31 cellular contexts compared by ENCODE assay signal in the genomic region with DNA sequence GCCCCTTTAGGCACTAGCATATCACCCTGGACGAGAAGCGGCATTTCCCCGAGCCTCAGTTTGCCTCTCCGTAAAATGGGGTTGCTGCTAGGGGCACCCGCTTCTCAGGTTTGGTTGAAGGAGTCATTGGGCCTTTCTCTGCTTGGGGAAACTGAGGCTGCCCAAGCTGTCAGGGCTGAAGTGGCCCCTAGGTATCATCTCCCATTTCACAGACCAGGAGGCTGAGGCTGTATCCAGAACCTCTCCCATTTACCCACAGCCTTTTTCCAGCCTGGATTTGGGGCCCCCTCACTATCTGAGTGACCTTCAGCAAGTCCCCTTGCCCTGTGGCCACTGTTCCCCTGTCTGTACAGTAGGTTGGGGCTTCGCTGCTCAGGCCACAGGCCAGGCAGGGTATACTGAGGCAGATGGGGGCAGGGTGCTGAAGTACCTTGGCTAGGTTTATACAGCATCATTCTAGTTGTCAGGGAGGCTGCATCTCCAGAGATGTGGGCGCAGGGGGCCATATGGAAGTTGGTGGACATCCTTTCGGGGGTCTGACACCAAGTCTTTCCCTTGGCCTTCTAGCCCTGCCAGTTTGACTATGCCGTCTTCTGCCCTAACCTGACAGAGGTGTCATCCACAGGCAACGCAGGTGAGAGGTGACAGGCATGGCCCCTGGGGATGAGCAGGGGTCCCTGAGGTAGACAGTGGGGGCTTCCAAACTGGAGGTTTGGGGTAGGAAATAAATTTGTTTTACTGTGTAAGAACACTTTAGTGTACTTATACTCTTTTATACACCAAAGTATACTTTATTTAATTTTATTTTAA. TPM values are rescaled to one million over a fixed set of nuclear protein-coding genes. Genes with fewer than 3 reads are reported as not detected.
DNase-seq lines count a peak whose midpoint lies in the region; ATAC-seq, FAIRE-seq and TF ChIP-seq lines count a peak whose summit lies in the region.
"Had no signal": no experiment of that assay in that cellular context is flagged by ENCODE, and none has a peak within 500 bp of the region (broad histone marks: within the 10 kb centered on the region; RNA-seq: fewer than 3 reads in every experiment).

No MANE protein-coding gene starts in this region.

- no peak for TF ChIP-seq POLR2A in H1 (IDR thresholded peaks at IDR 0.05; ENCODE audit: control extremely low read depth in 1 of 2, low read depth in 2 of 2, low read length in 2 of 2)

- H3K27ac ChIP-seq in BLaER1 (peak overlapping the region; percentile 49; the same call in 1 of the 2 replicates), HUES6 (ENCODE audit: low read depth, low read length) (no peak overlapping the region), H1 (ENCODE audit: low read depth, low read length) (no peak overlapping the region), neural progenitor cell (no peak overlapping the region)
- H3K27ac ChIP-seq: colonic mucosa, left lung had no signal

- H4K8ac ChIP-seq in H1 (ENCODE audit: extremely low read depth, insufficient read depth, low read length) = no peak overlapping the region

- peaks cover 7% of the 10 kb centered on the region for H3F3A ChIP-seq in neural progenitor cell (ENCODE audit: low read depth)

- no peaks in the 10 kb centered on the region for H3K27me3 ChIP-seq in BLaER1
- no peaks in the 10 kb centered on the region for H3K27me3 ChIP-seq in HUES6 (ENCODE audit: control insufficient read depth, insufficient read depth, low read length)
- no peaks in the 10 kb centered on the region for H3K27me3 ChIP-seq in H1 (replicated peaks in 1 of 4; ENCODE audit: control insufficient read depth in 3 of 4, extremely low read depth in 1 of 4, insufficient read depth in 3 of 4, low read length in 3 of 4)
- H3K27me3 ChIP-seq in neural progenitor cell = no peaks in the 10 kb centered on the region
- H3K27me3 ChIP-seq: colonic mucosa, esophagus muscularis mucosa, left lung, upper lobe of left lung had no signal

- H2BK5ac ChIP-seq in H1 (ENCODE audit: low read depth, low read length) = no peak overlapping the region

- peak overlapping the region; percentile 71 for H3K4me2 ChIP-seq in BLaER1
- peak overlapping the region; percentile 33 to 71; a peak in 2 of 4 replicates for H3K4me2 ChIP-seq in H1 (ENCODE audit: insufficient read depth in 1 of 2, low read depth in 2 of 2, low read length in 2 of 2)
- H3K4me2 ChIP-seq in neural progenitor cell = peak overlapping the region; percentile 60

- no peak overlapping the region for H3K14ac ChIP-seq in H1 (ENCODE audit: insufficient read length)

- H3K79me1 ChIP-seq in H1 (ENCODE audit: low read depth, low read length) = 0 out of 2 replicates have a peak, but pooled peaks cover 2% of the 10 kb centered on the region

- DNase-seq in H1 (ENCODE audit: low read depth in 1 of 2, low spot score in 2 of 2) (no peak), neural progenitor cell (ENCODE audit: low spot score) (no peak), NCI-H1417 (lab: John Stamatoyannopoulos, UW) (no peak), GOT3 (lab: John Stamatoyannopoulos, UW) (no peak)
- no peak for DNase-seq in activated naive CD8-positive, alpha-beta T cell treated with anti-CD3 and anti-CD28 coated beads, Interleukin-2, amount 50 U/mL, for 24 hours
- DNase-seq: ACHN; activated naive CD4-positive, alpha-beta T cell treated with Interleukin-2 at 50 U/mL for 16 hours; activated T-cell treated with anti-CD3 and anti-CD28 coated beads, Interleukin-2, amount 50 U/mL, for 24 hours; amniotic stem cell; effector memory CD8-positive, alpha-beta T cell; foreskin melanocyte; hypothalamus; naive B cell; NCI-H1105 treated with DMSO at 0.1 percent for 48 hours; NCI-H2029 treated with DMSO at 0.1 percent for 48 hours; NCI-H2227 treated with DMSO at 0.1 percent for 48 hours; NCI-H526 treated with DMSO at 0.1 percent for 48 hours had no signal

- TF ChIP-seq RAD21 in H1 (IDR thresholded peaks at IDR 0.05 in 1 of 2, conservative IDR thresholded peaks at IDR 0.05 in 1 of 2; ENCODE audit: low read depth in 2 of 2, low read length in 2 of 2) = no peak

- WGBS in H1 (ENCODE audit: extremely low coverage in 1 of 2, insufficient coverage in 1 of 2, insufficient read length in 1 of 2, insufficient replicate concordance in 2 of 2, low coverage in 1 of 2, low lambda C conversion rate in 2 of 2, missing lambda C conversion rate in 1 of 2), 2 experiments = 92% methylated on average over 10 of the region's 10 CpGs; no CpG with 5 or more reads in 1 of the 2 experiments

- peak overlapping the region; percentile 5 for H3K4me3 Mint-ChIP-seq in neural progenitor cell
- H3K4me3 Mint-ChIP-seq in activated naive CD8-positive, alpha-beta T cell treated with anti-CD3 and anti-CD28 coated beads, Interleukin-2, amount 50 U/mL, for 24 hours = no peak overlapping the region
- H3K4me3 Mint-ChIP-seq: activated CD4-positive, alpha-beta T cell treated with anti-CD3 and anti-CD28 coated beads for 36 hours; activated T-cell treated with anti-CD3 and anti-CD28 coated beads, Interleukin-2, amount 50 U/mL, for 24 hours; effector memory CD8-positive, alpha-beta T cell; mesothelial cell of epicardium; T-helper 1 cell treated with Interleukin-12 subunit alpha and Interleukin-12 subunit beta and Interleukin-4 antibody, amounts not matched to agents 30 μg/mL and 1 μg/mL, for 36 hours had no signal

- no peak overlapping the region for H3K23ac ChIP-seq in H1 (ENCODE audit: insufficient read length)

- H3K18ac ChIP-seq in H1 (ENCODE audit: extremely low read depth, low read length) = no peak overlapping the region

- no peak for TF ChIP-seq CTCF in H1 (IDR thresholded peaks at IDR 0.05; ENCODE audit: control extremely low read depth in 1 of 3, insufficient read depth in 1 of 3, low read depth in 1 of 3, low read length in 3 of 3)
- TF ChIP-seq CTCF in neural progenitor cell (IDR thresholded peaks at IDR 0.05) = no peak

- H2AK5ac ChIP-seq in H1 (ENCODE audit: low read depth, low read length) = no peak overlapping the region

- H3K4ac ChIP-seq in H1 (replicated peaks; ENCODE audit: insufficient read length, low read depth, low read length) = no peak overlapping the region

- H3K36me3 ChIP-seq in BLaER1 (peaks cover 98% of the 10 kb centered on the region), HUES6 (ENCODE audit: control insufficient read depth, insufficient read depth, low read length) (peaks cover 70% of the 10 kb centered on the region), H1 (ENCODE audit: control insufficient read depth in 2 of 4, insufficient read depth in 4 of 4, low read length in 3 of 4) (peaks cover 15 to 30% (median 26%) of the 10 kb centered on the region in 4 experiments; a peak in 7 of 8 replicates), neural progenitor cell (no peaks in the 10 kb centered on the region)
- H3K36me3 ChIP-seq: colonic mucosa had no signal

- H3K4me3 ChIP-seq in BLaER1 (no peak overlapping the region), HUES6 (ENCODE audit: low read depth, low read length) (0 out of 2 replicates have a peak overlapping the region, but pooled peaks have one; percentile 49), H1 (ENCODE audit: extremely low read depth in 1 of 4, insufficient read depth in 2 of 4, low read depth in 3 of 4, low read length in 4 of 4) (no peak overlapping the region), neural progenitor cell (no peak overlapping the region)
- H3K4me3 ChIP-seq: colonic mucosa, esophagus muscularis mucosa, left lung, upper lobe of left lung had no signal

- no peak overlapping the region for H4K91ac ChIP-seq in H1 (replicated peaks; ENCODE audit: insufficient read length, low read length)

- CTCF ChIA-PET in H1 (lab: Charles Lee; ENCODE audit: partially characterized antibody) = interaction anchor here (0.9 to 4.5 kb wide), 4 partner anchors 14 to 66 kb away, joined by 4 to 19 read pairs (median 12); no protein-coding TSS in a partner anchor

- peaks cover 9% of the 10 kb centered on the region for H3K4me1 Mint-ChIP-seq in neural progenitor cell
- H3K4me1 Mint-ChIP-seq in activated naive CD8-positive, alpha-beta T cell treated with anti-CD3 and anti-CD28 coated beads, Interleukin-2, amount 50 U/mL, for 24 hours = peaks cover 5% of the 10 kb centered on the region

- H2AFZ ChIP-seq in H1 (ENCODE audit: low read length) (no peak overlapping the region), neural progenitor cell (replicated peaks) (no peak overlapping the region)

- H3K4me1 ChIP-seq in BLaER1 (peaks cover 64% of the 10 kb centered on the region), HUES6 (ENCODE audit: control insufficient read depth, insufficient read depth, low read length) (peaks cover 9% of the 10 kb centered on the region), H1 (replicated peaks in 1 of 4; ENCODE audit: control insufficient read depth in 3 of 4, insufficient read depth in 4 of 4, low read length in 3 of 4) (peaks cover 0 to 8% (median 6%) of the 10 kb centered on the region in 4 experiments; a peak in 5 of 7 replicates), neural progenitor cell (peaks cover 4% of the 10 kb centered on the region)
- H3K4me1 ChIP-seq: colonic mucosa had no signal

- no peak overlapping the region for H2BK120ac ChIP-seq in H1 (replicated peaks; ENCODE audit: low read depth, low read length)

- H3K27ac Mint-ChIP-seq in neural progenitor cell = no peak overlapping the region
- no peak overlapping the region for H3K27ac Mint-ChIP-seq in activated naive CD8-positive, alpha-beta T cell treated with anti-CD3 and anti-CD28 coated beads, Interleukin-2, amount 50 U/mL, for 24 hours
- H3K27ac Mint-ChIP-seq: activated CD4-positive, alpha-beta T cell treated with anti-CD3 and anti-CD28 coated beads for 36 hours; activated T-cell treated with anti-CD3 and anti-CD28 coated beads, Interleukin-2, amount 50 U/mL, for 24 hours; effector memory CD8-positive, alpha-beta T cell; mesothelial cell of epicardium; T-helper 1 cell treated with Interleukin-12 subunit alpha and Interleukin-12 subunit beta and Interleukin-4 antibody, amounts not matched to agents 30 μg/mL and 1 μg/mL, for 36 hours had no signal

- no peak overlapping the region for H2BK15ac ChIP-seq in H1 (ENCODE audit: low read length)

- no peaks in the 10 kb centered on the region for H3K9me3 Mint-ChIP-seq in neural progenitor cell
- no peaks in the 10 kb centered on the region for H3K9me3 Mint-ChIP-seq in activated naive CD8-positive, alpha-beta T cell treated with anti-CD3 and anti-CD28 coated beads, Interleukin-2, amount 50 U/mL, for 24 hours
- H3K9me3 Mint-ChIP-seq: activated T-cell treated with anti-CD3 and anti-CD28 coated beads, Interleukin-2, amount 50 U/mL, for 24 hours; effector memory CD8-positive, alpha-beta T cell; mesothelial cell of epicardium; naive B cell; T-helper 1 cell treated with Interleukin-12 subunit alpha and Interleukin-12 subunit beta and Interleukin-4 antibody, amounts not matched to agents 30 μg/mL and 1 μg/mL, for 36 hours had no signal

- no peak overlapping the region for H2BK12ac ChIP-seq in H1 (ENCODE audit: low read depth, low read length)

- H3K79me2 ChIP-seq in H1 (ENCODE audit: control insufficient read depth in 1 of 2, insufficient read depth in 2 of 2, low read length in 2 of 2) (no peaks in the 10 kb centered on the region), neural progenitor cell (ENCODE audit: low read depth) (peaks cover 8% of the 10 kb centered on the region)

- FAIRE-seq in H1 (lab: Jason Lieb, UNC) = no peak
- FAIRE-seq: bronchial epithelial cell, GM19239, islet of Langerhans had no signal

- ATAC-seq in HG02981 (IDR thresholded peaks at IDR 0.05; ENCODE audit: unreplicated experiment) = no peak
- ATAC-seq in activated naive CD8-positive, alpha-beta T cell treated with anti-CD3 and anti-CD28 coated beads, Interleukin-2, amount 50 U/mL, for 24 hours = no peak

- POLR2A ChIA-PET in H1 (lab: Charles Lee; ENCODE audit: partially characterized antibody) = interaction anchor here (1.0 to 1.6 kb wide), 5 partner anchors 11 to 21 kb away, joined by 3 to 9 read pairs (median 5); no protein-coding TSS in a partner anchor

- no peak for TF ChIP-seq EP300 in H1 (IDR thresholded peaks at IDR 0.05; ENCODE audit: borderline replicate concordance in 1 of 2, low read depth in 2 of 2, low read length in 2 of 2)

- H3K23me2 ChIP-seq in H1 (ENCODE audit: low read depth, low read length) = peaks cover 2% of the 10 kb centered on the region; the same call in 1 of the 2 replicates

- H4K20me1 ChIP-seq in BLaER1 (peaks cover 97% of the 10 kb centered on the region), H1 (replicated peaks in 1 of 2; ENCODE audit: control insufficient read depth in 1 of 2, insufficient read depth in 2 of 2, low read length in 2 of 2) (peaks cover 2 to 22% of the 10 kb centered on the region in 2 experiments), neural progenitor cell (ENCODE audit: low read depth) (peaks cover 34% of the 10 kb centered on the region)

- H4K5ac ChIP-seq in H1 (ENCODE audit: insufficient read length, low read depth, low read length) = no peak overlapping the region

- H2BK20ac ChIP-seq in H1 (ENCODE audit: low read length) = no peak overlapping the region

- H3K9ac ChIP-seq in BLaER1 (peak overlapping the region; percentile 24; the same call in 1 of the 2 replicates), HUES6 (ENCODE audit: low read length) (no peak overlapping the region), H1 (replicated peaks in 1 of 4; ENCODE audit: extremely low read depth in 1 of 4, low read depth in 3 of 4, low read length in 3 of 4) (no peak overlapping the region; a peak in 1 of 7 replicates), neural progenitor cell (no peak overlapping the region)

- H3K9me3 ChIP-seq in BLaER1 (no peaks in the 10 kb centered on the region), HUES6 (ENCODE audit: control insufficient read depth, insufficient read depth, low read depth, low read length) (no peaks in the 10 kb centered on the region), H1 (ENCODE audit: insufficient read depth in 2 of 2, low read depth in 1 of 2, low read length in 1 of 2) (no peaks in the 10 kb centered on the region), neural progenitor cell (ENCODE audit: low read depth) (no peaks in the 10 kb centered on the region)
- H3K9me3 ChIP-seq: colonic mucosa, esophagus muscularis mucosa, left lung, upper lobe of left lung had no signal

- H3K27me3 Mint-ChIP-seq in neural progenitor cell (ENCODE audit: insufficient read depth, low read depth) = peaks cover 2% of the 10 kb centered on the region
- no peaks in the 10 kb centered on the region for H3K27me3 Mint-ChIP-seq in activated naive CD8-positive, alpha-beta T cell treated with anti-CD3 and anti-CD28 coated beads, Interleukin-2, amount 50 U/mL, for 24 hours
- H3K27me3 Mint-ChIP-seq: activated CD4-positive, alpha-beta T cell treated with anti-CD3 and anti-CD28 coated beads for 36 hours; activated T-cell treated with anti-CD3 and anti-CD28 coated beads, Interleukin-2, amount 50 U/mL, for 24 hours; effector memory CD8-positive, alpha-beta T cell; naive B cell had no signal

- H3K56ac ChIP-seq in H1 (replicated peaks; ENCODE audit: insufficient read length, low read depth, low read length) = no peak overlapping the region

- peaks cover 4% of the 10 kb centered on the region for H3K36me3 Mint-ChIP-seq in neural progenitor cell
- H3K36me3 Mint-ChIP-seq in activated naive CD8-positive, alpha-beta T cell treated with anti-CD3 and anti-CD28 coated beads, Interleukin-2, amount 50 U/mL, for 24 hours (ENCODE audit: low read depth) = peaks cover 24% of the 10 kb centered on the region
- H3K36me3 Mint-ChIP-seq: naive B cell had no signal

RNA-seq across cellular contexts. Expression of a gene that starts 7.9 kb away (rescaled TPM):
- total RNA-seq in H1 (2021; fragmentation: NEBNext Ultra II Directional; extraction: Animal tissue kit (Norgen Biotek cat#: 25700)) = 62.4 and 63.7 TPM in 2 replicates
- polyA plus RNA-seq in H1 (2011; rRNA removed) = 83.0 and 125 TPM in 2 replicates
- polyA plus RNA-seq in H1 (2011; cell fraction: cytosol; rRNA removed) = 71.0 TPM
- 156 TPM for polyA plus RNA-seq in H1 (2011; cell fraction: nucleus; rRNA removed)
- polyA plus RNA-seq in H1 (2012, experiment 1 of 2) = 56.8 to 70.0 TPM (median 66.4 TPM) in 4 replicates
- polyA plus RNA-seq in H1 (2012, experiment 2 of 2) = 58.0 TPM
- polyA plus RNA-seq in H1 (2013, experiment 1 of 2) = 38.7 TPM
- 35.7 TPM for polyA plus RNA-seq in H1 (2013, experiment 2 of 2)
- 55.2 and 85.0 TPM in 2 replicates for polyA minus RNA-seq in H1 (2011; rRNA and poly(A)+ RNA removed)
- 72.3 TPM for polyA minus RNA-seq in H1 (2011; cell fraction: cytosol; rRNA and poly(A)+ RNA removed)
- polyA minus RNA-seq in H1 (2011; cell fraction: nucleus; rRNA and poly(A)+ RNA removed) = 52.7 TPM
- 32.8 and 60.5 TPM in 2 replicates for total RNA-seq in neural progenitor cell (ENCODE audit: low replicate concordance)

RNA-seq across cellular contexts. Expression of a gene that starts 24.7 kb away (rescaled TPM):
- 86.3 and 87.5 TPM in 2 replicates for total RNA-seq in H1 (2021; fragmentation: NEBNext Ultra II Directional; extraction: Animal tissue kit (Norgen Biotek cat#: 25700))
- 69.1 and 94.0 TPM in 2 replicates for polyA plus RNA-seq in H1 (2011; rRNA removed)
- 79.0 TPM for polyA plus RNA-seq in H1 (2011; cell fraction: cytosol; rRNA removed)
- polyA plus RNA-seq in H1 (2011; cell fraction: nucleus; rRNA removed) = 126 TPM
- 55.7 to 89.9 TPM (median 79.6 TPM) in 4 replicates for polyA plus RNA-seq in H1 (2012, experiment 1 of 2)
- 70.2 TPM for polyA plus RNA-seq in H1 (2012, experiment 2 of 2)
- 42.8 TPM for polyA plus RNA-seq in H1 (2013, experiment 1 of 2)
- 41.6 TPM for polyA plus RNA-seq in H1 (2013, experiment 2 of 2)
- polyA minus RNA-seq in H1 (2011; rRNA and poly(A)+ RNA removed) = 75.4 and 85.6 TPM in 2 replicates
- 42.9 TPM for polyA minus RNA-seq in H1 (2011; cell fraction: cytosol; rRNA and poly(A)+ RNA removed)
- 73.9 TPM for polyA minus RNA-seq in H1 (2011; cell fraction: nucleus; rRNA and poly(A)+ RNA removed)
- 22.5 and 47.8 TPM in 2 replicates for total RNA-seq in neural progenitor cell (ENCODE audit: low replicate concordance)

RNA-seq across cellular contexts. Expression of a gene that starts 32.1 kb away (rescaled TPM):
- total RNA-seq in H1 (2021; fragmentation: NEBNext Ultra II Directional; extraction: Animal tissue kit (Norgen Biotek cat#: 25700)) = 6.4 and 7.3 TPM in 2 replicates
- 8.1 and 12.3 TPM in 2 replicates for polyA plus RNA-seq in H1 (2011; rRNA removed)
- 4.1 TPM for polyA plus RNA-seq in H1 (2011; cell fraction: cytosol; rRNA removed)
- 7.2 TPM for polyA plus RNA-seq in H1 (2011; cell fraction: nucleus; rRNA removed)
- 3.5 to 7.1 TPM (median 5.6 TPM) in 4 replicates for polyA plus RNA-seq in H1 (2012, experiment 1 of 2)
- 5.4 TPM for polyA plus RNA-seq in H1 (2012, experiment 2 of 2)
- 2.8 TPM for polyA plus RNA-seq in H1 (2013, experiment 1 of 2)
- polyA plus RNA-seq in H1 (2013, experiment 2 of 2) = 2.7 TPM
- 4.2 and 4.4 TPM in 2 replicates for polyA minus RNA-seq in H1 (2011; rRNA and poly(A)+ RNA removed)
- 3.4 TPM for polyA minus RNA-seq in H1 (2011; cell fraction: cytosol; rRNA and poly(A)+ RNA removed)
- polyA minus RNA-seq in H1 (2011; cell fraction: nucleus; rRNA and poly(A)+ RNA removed) = 9.1 TPM
- 1.8 and 1.9 TPM in 2 replicates for total RNA-seq in neural progenitor cell (ENCODE audit: low replicate concordance)
- total RNA-seq: bronchial epithelial cell, M059J had no signal

RNA-seq across cellular contexts. Expression of a gene that starts 43.9 kb away (rescaled TPM):
- 4.2 and 4.4 TPM in 2 replicates for total RNA-seq in H1 (2021; fragmentation: NEBNext Ultra II Directional; extraction: Animal tissue kit (Norgen Biotek cat#: 25700))
- polyA plus RNA-seq in H1 (2011; rRNA removed) = 1.8 and 3.2 TPM in 2 replicates
- polyA plus RNA-seq in H1 (2011; cell fraction: cytosol; rRNA removed) = 1.1 TPM
- polyA plus RNA-seq in H1 (2011; cell fraction: nucleus; rRNA removed) = 2.7 TPM
- polyA plus RNA-seq in H1 (2012, experiment 1 of 2) = 3.7 to 5.2 TPM (median 4.0 TPM) in 4 replicates
- 2.6 TPM for polyA plus RNA-seq in H1 (2012, experiment 2 of 2)
- polyA plus RNA-seq in H1 (2013, experiment 1 of 2) = 6.7 TPM
- polyA plus RNA-seq in H1 (2013, experiment 2 of 2) = 7.6 TPM
- polyA minus RNA-seq in H1 (2011; rRNA and poly(A)+ RNA removed) = 1.4 and 2.4 TPM in 2 replicates
- polyA minus RNA-seq in H1 (2011; cell fraction: cytosol; rRNA and poly(A)+ RNA removed) = 2.3 TPM
- 2.5 TPM for polyA minus RNA-seq in H1 (2011; cell fraction: nucleus; rRNA and poly(A)+ RNA removed)
- total RNA-seq in neural progenitor cell (ENCODE audit: low replicate concordance) = 0.19 TPM in 1 of 2 replicates, not detected in the other
